In genomic region chr17:45972531-45972930, GRCh38 we compare ENCODE assay signal across 1 cellular context.
A peak's percentile ranks its signal among the peaks of the same experiment; 100 is the strongest.
TF ChIP-seq lines count a peak whose summit lies in the region.

No MANE protein-coding gene starts in this region.

TF ChIP-seq in K562, 482 proteins besides CTCF, POLR2A, EP300 and RAD21 (continued from another document):
- no peak for TF ChIP-seq RNF219 (CRISPR knock-in tag; IDR thresholded peaks at IDR 0.05)
- 0 out of 2 replicates have a peak, but pooled peaks have one; percentile 48 for TF ChIP-seq CEBPZ (IDR thresholded peaks at IDR 0.05; ENCODE audit: borderline replicate concordance, low read depth, low read length)
